8 cellular contexts compared by ENCODE assay signal in the genomic region with DNA sequence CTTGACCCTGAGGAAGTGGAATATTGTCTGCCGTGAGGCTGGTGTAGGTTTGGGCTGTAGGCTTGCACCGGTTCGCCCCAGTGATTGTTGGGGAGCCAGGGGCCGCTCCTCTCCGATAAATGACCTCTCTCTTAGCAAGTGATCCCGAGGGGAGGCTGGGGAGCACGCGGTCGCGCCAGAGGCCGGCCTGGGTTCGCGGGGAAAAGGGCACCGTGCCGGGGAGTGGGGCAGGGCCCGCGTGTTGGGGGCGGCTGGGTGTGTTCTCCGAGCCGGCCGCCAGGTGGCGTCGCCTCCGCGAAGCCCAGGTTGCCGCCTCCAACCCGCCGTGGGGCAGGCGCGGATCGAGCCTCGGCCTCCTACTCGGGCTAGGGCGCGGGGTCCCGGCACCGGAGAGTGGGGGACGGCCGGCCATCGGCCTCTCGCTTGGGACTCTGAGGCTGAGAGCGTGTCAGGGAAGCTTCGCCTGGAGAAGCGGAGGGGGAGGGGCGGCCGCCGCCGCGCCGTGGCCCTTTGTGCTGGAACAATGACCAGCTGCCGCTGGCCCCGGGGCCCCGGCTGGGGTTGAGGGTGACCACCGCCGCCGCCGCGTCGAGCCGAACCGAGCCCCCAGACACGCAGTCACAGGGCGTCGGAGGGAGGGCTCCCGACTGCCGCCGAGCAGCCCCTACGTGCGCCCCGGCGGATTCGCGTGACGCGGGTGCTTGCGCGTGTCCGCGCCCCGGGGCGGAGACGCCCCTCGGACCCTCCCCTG. TPM values are rescaled to one million over a fixed set of nuclear protein-coding genes. Genes with fewer than 3 reads are reported as not detected.
A peak's percentile ranks its signal among the peaks of the same experiment; 100 is the strongest.
DNase-seq lines count a peak whose midpoint lies in the region; ATAC-seq and TF ChIP-seq lines count a peak whose summit lies in the region.

No MANE protein-coding gene starts in this region.

- peak overlapping the region; percentile 96 to 97 for H3K9ac ChIP-seq in colonic mucosa (ENCODE audit: low read depth in 2 of 2, low read length in 2 of 2)

- ATAC-seq in HG02678 (IDR thresholded peaks at IDR 0.05; ENCODE audit: unreplicated experiment) (peak; percentile 44), left lobe of liver (peak; percentile 73)

- TF ChIP-seq CTCF in colonic mucosa (IDR thresholded peaks at IDR 0.05), result peak; percentile 93

- H3K36me3 ChIP-seq in colonic mucosa, result no peaks in the 10 kb centered on the region

- H3K9me3 ChIP-seq in colonic mucosa, result no peaks in the 10 kb centered on the region

- intact Hi-C loops in colonic mucosa (cut with DNase I), result no loop called here

- H3K27me3 ChIP-seq in colonic mucosa, result no peaks in the 10 kb centered on the region

- peak overlapping the region; percentile 95 for H3K27ac ChIP-seq in colonic mucosa

- peaks cover 21% of the 10 kb centered on the region for H3K4me1 ChIP-seq in colonic mucosa

- H3K4me3 ChIP-seq in colonic mucosa, result peak overlapping the region; percentile 89

- DNase-seq in NCI-H1417 (lab: John Stamatoyannopoulos, UW), result peak; percentile 40 to 77 (median 70)
- DNase-seq in NCI-H1417 treated with DMSO at 0.1 percent for 48 hours (lab: John Stamatoyannopoulos, UW), result no peak
- peak; percentile 26 to 70 for DNase-seq in NCI-H1930 (lab: John Stamatoyannopoulos, UW)
- DNase-seq in activated CD4-positive, alpha-beta T cell treated with anti-CD3 and anti-CD28 coated beads for 4 hours, result peak; percentile 76 to 78
- DNase-seq in colonic mucosa, result peak; percentile 81
- DNase-seq in left lobe of liver (ENCODE audit: low spot score), result peak; percentile 85
- peak; percentile 68 for DNase-seq in stimulated activated CD4-positive, alpha-beta T cell treated with anti-CD3 and anti-CD28 coated beads, Interleukin-2, amount 100 ng/mL, for 4 hours (ENCODE audit: low read depth)

RNA-seq across cellular contexts. Expression of a gene that starts 0.4 kb away (rescaled TPM):
- 10 to 100 TPM; 30.8 to 36.5 TPM for total RNA-seq in colonic mucosa
- 11.1 TPM for total RNA-seq in left lobe of liver

RNA-seq across cellular contexts. Expression of a gene that starts 11.8 kb away (rescaled TPM):
- 10 to 100 TPM in 1 of 2 donors, 1 to 10 TPM in 1; 4.6 to 11.4 TPM for total RNA-seq in colonic mucosa
- 3.2 TPM for total RNA-seq in left lobe of liver

RNA-seq across cellular contexts. Expression of a gene that starts 11.9 kb away (rescaled TPM):
- total RNA-seq in colonic mucosa, result 100 to 1,000 TPM in 1 of 2 donors, 10 to 100 TPM in 1; 71.5 to 105 TPM
- total RNA-seq in left lobe of liver, result 43.6 TPM

RNA-seq across cellular contexts. Expression of a gene that starts 29.9 kb away (rescaled TPM):
- 100 to 1,000 TPM; 113 to 133 TPM for total RNA-seq in colonic mucosa
- 80.4 TPM for total RNA-seq in left lobe of liver

RNA-seq across cellular contexts. Expression of a gene that starts 31.8 kb away (rescaled TPM):
- total RNA-seq in colonic mucosa (under 1 TPM; 0.19 to 0.42 TPM), left lobe of liver (0.13 TPM)
